8 cellular contexts compared by ENCODE assay signal in genomic region chr14:72894623-72895378, GRCh38. TPM values are rescaled to one million over a fixed set of nuclear protein-coding genes. Genes with fewer than 3 reads are reported as not detected.
DNase-seq lines count a peak whose midpoint lies in the region; ATAC-seq and TF ChIP-seq lines count a peak whose summit lies in the region.

No MANE protein-coding gene starts in this region.

- H3K4me1 Mint-ChIP-seq in type B pancreatic cell (ENCODE audit: unreplicated experiment) = peaks cover 12% of the 10 kb centered on the region

- H3F3A ChIP-seq in PC-9 (ENCODE audit: insufficient read depth, low read depth) = no peaks in the 10 kb centered on the region

- TF ChIP-seq CTCF in GM12873 (IDR thresholded peaks at IDR 0.05; ENCODE audit: insufficient read depth, low read depth, low read length, missing control alignments) = peak; percentile 1
- TF ChIP-seq CTCF in PC-9 (conservative IDR thresholded peaks at IDR 0.05) = no peak
- TF ChIP-seq CTCF in colonic mucosa (IDR thresholded peaks at IDR 0.05) = no peak
- TF ChIP-seq CTCF in type B pancreatic cell (conservative IDR thresholded peaks at IDR 0.05) = no peak

- H3K9me3 ChIP-seq in PC-9 (ENCODE audit: insufficient read depth, low read depth) = no peaks in the 10 kb centered on the region
- H3K9me3 ChIP-seq in colonic mucosa = no peaks in the 10 kb centered on the region

- H3K4me1 ChIP-seq in PC-9 (replicated peaks; ENCODE audit: insufficient read depth) (0 out of 2 replicates have a peak, but pooled peaks cover 11% of the 10 kb centered on the region), colonic mucosa (peaks cover 7% of the 10 kb centered on the region)

- H3K27me3 Mint-ChIP-seq in type B pancreatic cell = peaks cover 63% of the 10 kb centered on the region

- H3K4me3 Mint-ChIP-seq in type B pancreatic cell = peak overlapping the region; percentile 97

- no peaks in the 10 kb centered on the region for H3K9me2 ChIP-seq in PC-9 (ENCODE audit: insufficient read depth)

- H3K4me3 ChIP-seq in PC-9 = peak overlapping the region; percentile 44
- peak overlapping the region; percentile 72 for H3K4me3 ChIP-seq in colonic mucosa

- POLR2A ChIA-PET in PC-9 (lab: Charles Lee; ENCODE audit: unreplicated experiment) = no interaction called here

- CTCF ChIA-PET in PC-9 (lab: Charles Lee) = interaction anchor here (0.7 to 0.9 kb wide), 2 partner anchors 9 to 378 kb away, joined by 4 to 8 read pairs; no protein-coding TSS in a partner anchor

- peak overlapping the region; percentile 73 for H3K4me2 ChIP-seq in PC-9

- H3K27me3 ChIP-seq in PC-9 (ENCODE audit: insufficient read depth, low read depth) (peaks cover 41% of the 10 kb centered on the region), colonic mucosa (no peaks in the 10 kb centered on the region)

- no peaks in the 10 kb centered on the region for H3K79me2 ChIP-seq in PC-9 (ENCODE audit: low read depth)

- H2AFZ ChIP-seq in PC-9 = peak overlapping the region; percentile 63

- intact Hi-C loops in PC-9 (cut with micrococcal nuclease; ENCODE audit: unreplicated experiment) (no loop called here), colonic mucosa (cut with DNase I) (no loop called here)

- no peak for DNase-seq in PC-9
- peak; percentile 53 for DNase-seq in colonic mucosa
- peak; percentile 50 for DNase-seq in medulla oblongata (ENCODE audit: extremely low spot score)
- no peak for DNase-seq in type B pancreatic cell (ENCODE audit: extremely low spot score, unreplicated experiment)
- DNase-seq in HuH-7.5 (ENCODE audit: low spot score) = no peak

- H3K27ac Mint-ChIP-seq in type B pancreatic cell = peak overlapping the region; percentile 72

- peak overlapping the region; percentile 40 to 79 for H3K9ac ChIP-seq in colonic mucosa (ENCODE audit: low read depth in 2 of 2, low read length in 2 of 2)

- no peaks in the 10 kb centered on the region for H3K9me3 Mint-ChIP-seq in type B pancreatic cell

- H3K36me3 ChIP-seq in PC-9 (ENCODE audit: low read depth) = no peaks in the 10 kb centered on the region
- H3K36me3 ChIP-seq in colonic mucosa = no peaks in the 10 kb centered on the region

- H4K20me1 ChIP-seq in PC-9 (ENCODE audit: insufficient read depth) = no peaks in the 10 kb centered on the region

- H3K36me3 Mint-ChIP-seq in type B pancreatic cell = no peaks in the 10 kb centered on the region

- no peak overlapping the region for H3K27ac ChIP-seq in PC-9
- no peak overlapping the region for H3K27ac ChIP-seq in colonic mucosa

- no peak for ATAC-seq in GM18517 (IDR thresholded peaks at IDR 0.05; ENCODE audit: unreplicated experiment)
- ATAC-seq in HG03432 (IDR thresholded peaks at IDR 0.05; ENCODE audit: unreplicated experiment) = no peak

- BruUV-seq in PC-9 (replicated peaks; lab: Mats Ljungman, UMichigan) = no TSS peak

RNA-seq across cellular contexts. Expression of gene DPF3, which starts 0.9 kb away (rescaled TPM):
- not detected in 2 replicates for total RNA-seq in PC-9 (2021)
- 10 to 100 TPM in 1 of 2 donors, 1 to 10 TPM in 1; 6.7 to 14.0 TPM for total RNA-seq in colonic mucosa
- 4.5 and 5.8 TPM in 2 replicates for total RNA-seq in type B pancreatic cell (ENCODE audit: low replicate concordance)

RNA-seq across cellular contexts. Expression of gene DCAF4, which starts 31.5 kb away (rescaled TPM):
- 17.6 and 20.0 TPM in 2 replicates for total RNA-seq in PC-9 (2021)
- total RNA-seq in colonic mucosa = 10 to 100 TPM in 1 of 2 donors, 1 to 10 TPM in 1; 8.3 to 11.3 TPM
- 11.0 and 17.9 TPM in 2 replicates for total RNA-seq in type B pancreatic cell (ENCODE audit: low replicate concordance)

Comparison
In these comparisons a context has a peak if more than half of its experiments do, and no peak if none do; other contexts are left out.
1. DNase-seq: peak in colonic mucosa (single experiment) and medulla oblongata (single experiment); none in PC-9 (0 of 2), type B pancreatic cell (single experiment) and HuH-7.5 (single experiment).